In the genomic region with DNA sequence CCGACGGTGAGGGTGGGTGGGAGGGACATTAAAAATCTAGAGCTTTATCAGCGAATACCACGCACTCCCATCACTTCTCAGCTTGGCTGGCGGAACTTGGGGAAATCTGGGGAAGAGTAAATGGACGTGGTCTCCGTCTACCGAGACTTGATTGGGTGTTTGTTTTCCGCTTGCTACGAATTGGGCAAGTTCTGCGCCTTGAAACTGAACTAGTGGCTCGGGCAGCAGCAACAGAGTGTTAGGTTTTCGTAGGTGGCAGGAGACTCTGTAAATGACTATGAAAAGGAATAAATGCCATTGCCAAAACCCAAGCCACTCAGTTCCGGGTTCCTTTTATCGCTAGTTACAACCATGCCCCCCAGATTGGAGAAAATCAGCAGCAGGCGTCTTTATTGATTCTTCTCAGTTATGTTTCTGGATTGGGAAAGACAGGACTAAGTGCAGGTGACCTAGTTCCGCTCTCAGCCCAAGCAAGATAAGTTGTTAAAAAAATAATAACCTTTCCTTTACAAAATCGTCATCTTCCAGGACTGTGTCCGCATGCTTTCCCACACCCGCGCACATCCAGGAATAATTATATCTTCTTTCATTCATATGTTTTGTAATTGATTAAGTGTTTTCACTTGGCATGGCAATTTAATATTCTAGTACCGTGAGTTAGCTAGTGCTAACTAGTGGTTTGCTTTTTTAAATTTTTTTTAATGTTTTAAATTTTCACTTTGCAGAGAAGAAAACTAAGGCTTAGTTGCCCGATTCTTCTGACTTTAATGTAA, we compare ENCODE assay signal across 16 cellular contexts. TPM values are rescaled to one million over a fixed set of nuclear protein-coding genes. Genes with fewer than 3 reads are reported as not detected.
A peak's percentile ranks its signal among the peaks of the same experiment; 100 is the strongest.
DNase-seq lines count a peak whose midpoint lies in the region; ATAC-seq and TF ChIP-seq lines count a peak whose summit lies in the region.
"Had no signal": no experiment of that assay in that cellular context is flagged by ENCODE, and none has a peak within 500 bp of the region (broad histone marks: within the 10 kb centered on the region; RNA-seq: fewer than 3 reads in every experiment).

No MANE protein-coding gene starts in this region.

- no peaks in the 10 kb centered on the region for H3K36me3 Mint-ChIP-seq in stimulated activated naive CD8-positive, alpha-beta T cell treated with anti-CD3 and anti-CD28 coated beads, Interleukin-15, Interleukin-2, amounts not matched to agents 100 ng/mL and 50 ng/mL, for 24 hours (ENCODE audit: low read depth)
- H3K36me3 Mint-ChIP-seq in activated T-helper 2 cell treated with anti-CD3 and anti-CD28 coated beads, Interferon-gamma antibody, Interleukin-2, Interleukin-4, amounts not matched to agents 10 μg/mL and 5 μg/mL and 100 μg/mL, durations not matched to agents 14 hours and 24 hours and 36 hours (ENCODE audit: low read depth): no peaks in the 10 kb centered on the region
- H3K36me3 Mint-ChIP-seq in type B pancreatic cell: peaks cover 3% of the 10 kb centered on the region

- H3K27ac ChIP-seq in iPS-20b (ENCODE audit: low read length): no peak overlapping the region
- H3K27ac ChIP-seq: BLaER1 treated with 17β-estradiol and CSF1 and Interleukin-3, amounts not matched to agents 10 nM and 100 nM; heart left ventricle; left ventricle myocardium inferior; SK-N-MC had no signal

- H3K27ac Mint-ChIP-seq in stimulated activated naive CD8-positive, alpha-beta T cell treated with anti-CD3 and anti-CD28 coated beads, Interleukin-15, Interleukin-2, amounts not matched to agents 100 ng/mL and 50 ng/mL, for 24 hours: no peak overlapping the region
- no peak overlapping the region for H3K27ac Mint-ChIP-seq in activated T-helper 2 cell treated with anti-CD3 and anti-CD28 coated beads, Interferon-gamma antibody, Interleukin-2, Interleukin-4, amounts not matched to agents 10 μg/mL and 5 μg/mL and 100 μg/mL, durations not matched to agents 14 hours and 24 hours and 36 hours
- H3K27ac Mint-ChIP-seq in type B pancreatic cell: no peak overlapping the region

- no peaks in the 10 kb centered on the region; the same call in 1 of the 2 replicates for H3K9me3 ChIP-seq in iPS-20b (ENCODE audit: insufficient read depth, low read depth, low read length)
- H3K9me3 ChIP-seq: HAP-1, heart left ventricle, left ventricle myocardium inferior had no signal

- H3K4me3 Mint-ChIP-seq in stimulated activated naive CD8-positive, alpha-beta T cell treated with anti-CD3 and anti-CD28 coated beads, Interleukin-15, Interleukin-2, amounts not matched to agents 100 ng/mL and 50 ng/mL, for 24 hours: peak overlapping the region; percentile 40
- peak overlapping the region; percentile 62 for H3K4me3 Mint-ChIP-seq in activated T-helper 2 cell treated with anti-CD3 and anti-CD28 coated beads, Interferon-gamma antibody, Interleukin-2, Interleukin-4, amounts not matched to agents 10 μg/mL and 5 μg/mL and 100 μg/mL, durations not matched to agents 14 hours and 24 hours and 36 hours (ENCODE audit: low read depth)
- H3K4me3 Mint-ChIP-seq in type B pancreatic cell: peak overlapping the region; percentile 79

- H3K4me1 ChIP-seq in iPS-20b (ENCODE audit: insufficient read depth, low read length): peaks cover 4% of the 10 kb centered on the region; the same call in 1 of the 2 replicates

- peaks cover 57% of the 10 kb centered on the region for H3K4me1 Mint-ChIP-seq in stimulated activated naive CD8-positive, alpha-beta T cell treated with anti-CD3 and anti-CD28 coated beads, Interleukin-15, Interleukin-2, amounts not matched to agents 100 ng/mL and 50 ng/mL, for 24 hours (ENCODE audit: low read depth)
- H3K4me1 Mint-ChIP-seq in activated T-helper 2 cell treated with anti-CD3 and anti-CD28 coated beads, Interferon-gamma antibody, Interleukin-2, Interleukin-4, amounts not matched to agents 10 μg/mL and 5 μg/mL and 100 μg/mL, durations not matched to agents 14 hours and 24 hours and 36 hours (ENCODE audit: low read depth): peaks cover 56% of the 10 kb centered on the region
- peaks cover 29% of the 10 kb centered on the region for H3K4me1 Mint-ChIP-seq in type B pancreatic cell (ENCODE audit: unreplicated experiment)

- DNase-seq in stimulated activated naive CD8-positive, alpha-beta T cell treated with anti-CD3 and anti-CD28 coated beads, Interleukin-15, Interleukin-2, amounts not matched to agents 100 U/mL and 50 U/mL, for 24 hours: no peak
- DNase-seq in activated T-helper 2 cell treated with anti-CD3 and anti-CD28 coated beads, Interferon-gamma antibody, Interleukin-2, Interleukin-4, amounts not matched to agents 10 μg/mL and 5 μg/mL and 100 μg/mL, durations not matched to agents 14 hours and 24 hours and 36 hours (ENCODE audit: low spot score): no peak
- DNase-seq in type B pancreatic cell (ENCODE audit: extremely low spot score, unreplicated experiment): no peak
- no peak for DNase-seq in hippocampal formation (lab: John Stamatoyannopoulos, UW)
- no peak for DNase-seq in NCI-H2029 treated with DMSO at 0.1 percent for 48 hours (lab: John Stamatoyannopoulos, UW)
- DNase-seq in C1 segment of cervical spinal cord (lab: John Stamatoyannopoulos, UW): no peak
- DNase-seq: activated CD4-positive, CD25-positive, alpha-beta regulatory T cell; cerebellar nuclear complex; heart left ventricle; left ventricle myocardium inferior had no signal

- no peak for ATAC-seq in stimulated activated naive CD8-positive, alpha-beta T cell treated with anti-CD3 and anti-CD28 coated beads, Interleukin-15, Interleukin-2, amounts not matched to agents 100 U/mL and 50 U/mL, for 24 hours
- ATAC-seq: heart left ventricle had no signal

- H3K27me3 Mint-ChIP-seq in stimulated activated naive CD8-positive, alpha-beta T cell treated with anti-CD3 and anti-CD28 coated beads, Interleukin-15, Interleukin-2, amounts not matched to agents 100 ng/mL and 50 ng/mL, for 24 hours: peaks cover 80% of the 10 kb centered on the region
- peaks cover 83% of the 10 kb centered on the region for H3K27me3 Mint-ChIP-seq in activated T-helper 2 cell treated with anti-CD3 and anti-CD28 coated beads, Interferon-gamma antibody, Interleukin-2, Interleukin-4, amounts not matched to agents 10 μg/mL and 5 μg/mL and 100 μg/mL, durations not matched to agents 14 hours and 24 hours and 36 hours (ENCODE audit: low read depth)
- H3K27me3 Mint-ChIP-seq in type B pancreatic cell: peaks cover 98% of the 10 kb centered on the region

- H3K9ac ChIP-seq in iPS-20b (ENCODE audit: low read depth, low read length): no peak overlapping the region
- H3K9ac ChIP-seq: BLaER1 treated with 17β-estradiol and CSF1 and Interleukin-3, amounts not matched to agents 10 nM and 100 nM had no signal

- H3K4me3 ChIP-seq in iPS-20b (ENCODE audit: low read length): 0 out of 2 replicates have a peak overlapping the region, but pooled peaks have one; percentile 66
- H3K4me3 ChIP-seq: left ventricle myocardium inferior had no signal

- H3K36me3 ChIP-seq in iPS-20b (ENCODE audit: insufficient read depth, low read depth, low read length): no peaks in the 10 kb centered on the region
- H3K36me3 ChIP-seq: BLaER1 treated with 17β-estradiol and CSF1 and Interleukin-3, amounts not matched to agents 10 nM and 100 nM; heart left ventricle; left ventricle myocardium inferior had no signal

- TF ChIP-seq CTCF in type B pancreatic cell (conservative IDR thresholded peaks at IDR 0.05): no peak

- peaks cover 90% of the 10 kb centered on the region for H3K27me3 ChIP-seq in iPS-20b (ENCODE audit: insufficient read depth, low read length)

- H3K9me3 Mint-ChIP-seq in stimulated activated naive CD8-positive, alpha-beta T cell treated with anti-CD3 and anti-CD28 coated beads, Interleukin-15, Interleukin-2, amounts not matched to agents 100 ng/mL and 50 ng/mL, for 24 hours: no peaks in the 10 kb centered on the region
- H3K9me3 Mint-ChIP-seq in activated T-helper 2 cell treated with anti-CD3 and anti-CD28 coated beads, Interferon-gamma antibody, Interleukin-2, Interleukin-4, amounts not matched to agents 10 μg/mL and 5 μg/mL and 100 μg/mL, durations not matched to agents 14 hours and 24 hours and 36 hours: no peaks in the 10 kb centered on the region
- H3K9me3 Mint-ChIP-seq in type B pancreatic cell: no peaks in the 10 kb centered on the region

- intact Hi-C loops in activated T-helper 2 cell treated with anti-CD3 and anti-CD28 coated beads, Interferon-gamma antibody, Interleukin-2, Interleukin-4, amounts not matched to agents 10 μg/mL and 5 μg/mL and 100 μg/mL, durations not matched to agents 14 hours and 24 hours and 36 hours (cut with micrococcal nuclease): no loop called here

RNA-seq across cellular contexts. Expression of a gene that starts 3.4 kb away (rescaled TPM):
- 0.05 TPM in 1 of 2 replicates, not detected in the other for total RNA-seq in activated T-helper 2 cell treated with anti-CD3 and anti-CD28 coated beads, Interferon-gamma antibody, Interleukin-2, Interleukin-4, amounts not matched to agents 10 μg/mL and 5 μg/mL and 100 μg/mL, durations not matched to agents 14 hours and 24 hours and 36 hours
- 0.31 and 1.7 TPM in 2 replicates for total RNA-seq in type B pancreatic cell (ENCODE audit: low replicate concordance)
- total RNA-seq: epithelial cell of proximal tubule, left ventricle myocardium inferior had no signal

RNA-seq across cellular contexts. Expression of a gene that starts 18.1 kb away (rescaled TPM):
- 2.4 and 2.5 TPM in 2 replicates for total RNA-seq in activated T-helper 2 cell treated with anti-CD3 and anti-CD28 coated beads, Interferon-gamma antibody, Interleukin-2, Interleukin-4, amounts not matched to agents 10 μg/mL and 5 μg/mL and 100 μg/mL, durations not matched to agents 14 hours and 24 hours and 36 hours
- total RNA-seq in type B pancreatic cell (ENCODE audit: low replicate concordance): 2.2 and 3.7 TPM in 2 replicates
